ENCODE assay signal across 2 cellular contexts in the genomic region with DNA sequence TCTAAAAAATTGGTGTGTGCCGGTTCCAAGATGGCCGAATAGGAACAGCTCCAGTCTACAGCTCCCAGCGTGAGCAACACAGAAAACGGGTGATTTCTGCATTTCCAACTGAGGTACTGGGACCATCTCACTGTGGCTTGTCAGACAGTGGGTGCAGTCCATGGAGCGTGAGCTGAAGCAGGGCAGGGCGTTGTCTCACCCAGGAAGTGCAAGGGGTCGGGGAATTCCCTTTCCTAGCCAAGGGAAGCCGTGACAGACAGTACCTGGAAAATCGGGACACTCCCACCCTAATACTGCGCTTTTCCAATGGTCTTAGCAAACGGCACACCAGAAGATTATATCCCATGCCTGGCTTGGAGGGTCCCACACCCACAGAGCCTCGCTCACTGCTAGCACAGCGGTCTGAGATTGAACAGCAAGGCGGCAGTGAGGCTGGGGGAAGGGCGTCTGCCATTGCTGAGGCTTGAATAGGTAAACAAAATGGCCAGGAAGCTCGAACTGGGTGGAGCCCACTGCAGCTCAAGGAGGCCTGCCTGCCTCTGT. TPM values are rescaled to one million over a fixed set of nuclear protein-coding genes. Genes with fewer than 3 reads are reported as not detected.
"Had no signal": no experiment of that assay in that cellular context is flagged by ENCODE, and none has a peak within 500 bp of the region (broad histone marks: within the 10 kb centered on the region; RNA-seq: fewer than 3 reads in every experiment).

No MANE protein-coding gene starts in this region.

RNA-seq across cellular contexts. Expression of gene CCL28, which starts 9.6 kb away (rescaled TPM):
- total RNA-seq: mesothelial cell of epicardium, progenitor cell of endocrine pancreas had no signal
